ENCODE assay signal across 1 cellular context in the genomic region with DNA sequence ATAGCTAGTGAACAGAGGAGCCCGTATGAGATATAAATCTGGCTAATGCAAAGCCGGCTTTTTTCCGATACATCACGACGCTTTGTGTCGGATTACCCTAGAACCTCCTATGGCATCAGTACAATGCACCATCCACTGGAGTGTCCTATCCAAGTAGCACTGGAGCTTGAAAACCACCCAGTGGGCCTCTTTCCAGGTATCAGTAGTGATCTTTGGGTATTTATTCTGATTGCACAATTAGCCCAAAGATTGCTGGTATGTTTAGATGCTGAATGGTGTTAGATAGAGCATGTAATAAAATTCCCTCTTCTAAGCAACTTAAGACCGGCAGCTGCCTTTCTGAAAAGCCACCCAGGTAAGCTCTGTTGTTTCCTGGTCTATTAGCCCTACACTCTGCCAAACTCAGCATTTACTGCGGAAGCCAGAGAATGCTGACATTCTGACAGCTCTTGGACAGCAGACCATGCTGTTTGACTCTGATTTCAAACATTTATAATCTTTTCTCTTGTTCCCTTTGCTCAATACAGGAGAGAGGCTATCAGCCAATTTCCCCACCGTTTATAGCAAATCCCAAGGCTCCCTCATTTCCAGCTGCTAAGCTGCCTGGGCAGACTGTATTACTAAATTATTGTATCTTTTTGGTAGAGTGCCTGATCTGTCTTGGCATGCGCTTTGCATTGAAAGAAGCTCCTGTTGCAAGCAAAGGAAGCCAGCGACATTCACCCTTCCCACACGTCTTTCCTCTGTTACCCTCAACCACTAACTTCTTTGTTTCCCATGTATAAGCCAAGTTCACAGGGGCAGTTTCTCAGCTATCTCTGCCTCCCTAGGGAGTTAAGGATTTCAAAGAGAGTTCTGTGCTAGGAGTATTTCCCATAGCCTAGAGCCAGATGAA.
TF ChIP-seq lines count a peak whose summit lies in the region.

No MANE protein-coding gene starts in this region.

TF ChIP-seq in WTC11, 78 proteins besides CTCF, POLR2A, EP300 and RAD21:
- TF ChIP-seq JUN (CRISPR knock-in tag; IDR thresholded peaks at IDR 0.05) (no peak), ETV6 (CRISPR knock-in tag; IDR thresholded peaks at IDR 0.05) (no peak), ZNF281 (CRISPR knock-in tag; IDR thresholded peaks at IDR 0.05) (no peak), ZBTB43 (CRISPR knock-in tag; IDR thresholded peaks at IDR 0.05) (no peak), MYBL2 (CRISPR knock-in tag; IDR thresholded peaks at IDR 0.05) (no peak), PREB (CRISPR knock-in tag; IDR thresholded peaks at IDR 0.05; ENCODE audit: borderline replicate concordance) (no peak), ZNF138 (CRISPR knock-in tag; conservative IDR thresholded peaks at IDR 0.05) (no peak), ZNF416 (CRISPR knock-in tag; IDR thresholded peaks at IDR 0.05) (no peak)
- TF ChIP-seq, protein P1, sequence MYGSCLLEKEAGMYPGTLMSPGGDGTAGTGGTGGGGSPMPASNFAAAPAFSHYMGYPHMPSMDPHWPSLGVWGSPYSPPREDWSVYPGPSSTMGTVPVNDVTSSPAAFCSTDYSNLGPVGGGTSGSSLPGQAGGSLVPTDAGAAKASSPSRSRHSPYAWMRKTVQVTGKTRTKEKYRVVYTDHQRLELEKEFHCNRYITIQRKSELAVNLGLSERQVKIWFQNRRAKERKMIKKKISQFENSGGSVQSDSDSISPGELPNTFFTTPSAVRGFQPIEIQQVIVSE (CRISPR knock-in tag; IDR thresholded peaks at IDR 0.05; ENCODE audit: borderline replicate concordance): no peak
